8 cellular contexts compared by ENCODE assay signal in genomic region chr9:87336914-87337333, GRCh38.
A peak's percentile ranks its signal among the peaks of the same experiment; 100 is the strongest.
DNase-seq lines count a peak whose midpoint lies in the region; ATAC-seq, FAIRE-seq and TF ChIP-seq lines count a peak whose summit lies in the region.

No MANE protein-coding gene starts in this region.

- TF ChIP-seq POLR2A in H54 (IDR thresholded peaks at IDR 0.05; ENCODE audit: low read depth, low read length), result no peak

- peaks cover 2% of the 10 kb centered on the region for H3K9me3 Mint-ChIP-seq in Calu3 (ENCODE audit: low read depth, unreplicated experiment)
- H3K9me3 Mint-ChIP-seq in activated naive CD8-positive, alpha-beta T cell treated with anti-CD3 and anti-CD28 coated beads for 36 hours, result no peaks in the 10 kb centered on the region
- no peaks in the 10 kb centered on the region for H3K9me3 Mint-ChIP-seq in osteocyte (ENCODE audit: unreplicated experiment)

- FAIRE-seq in H54 (lab: Jason Lieb, UNC), result no peak

- H3K36me3 Mint-ChIP-seq in Calu3 (ENCODE audit: insufficient read depth, unreplicated experiment) (peaks cover 5% of the 10 kb centered on the region), osteocyte (ENCODE audit: unreplicated experiment) (no peaks in the 10 kb centered on the region)
- no peaks in the 10 kb centered on the region for H3K36me3 Mint-ChIP-seq in activated naive CD8-positive, alpha-beta T cell treated with anti-CD3 and anti-CD28 coated beads for 36 hours

- H3K4me1 Mint-ChIP-seq in Calu3 (ENCODE audit: low read depth, unreplicated experiment), result peaks cover 18% of the 10 kb centered on the region
- H3K4me1 Mint-ChIP-seq in activated naive CD8-positive, alpha-beta T cell treated with anti-CD3 and anti-CD28 coated beads for 36 hours, result peaks cover 5% of the 10 kb centered on the region
- H3K4me1 Mint-ChIP-seq in osteocyte (ENCODE audit: unreplicated experiment), result peaks cover 39% of the 10 kb centered on the region

- intact Hi-C loops in Calu3 (cut with micrococcal nuclease; ENCODE audit: unreplicated experiment) (loop anchor here (2.0 to 10.0 kb wide), 6 partner anchors 35 to 326 kb away; no protein-coding TSS in a partner anchor), head of caudate nucleus (cut with DNase I) (loop anchor here (5.0 kb wide), 1 partner anchor 325 kb away; no protein-coding TSS in a partner anchor)

- CTCF ChIA-PET in Calu3 (lab: Charles Lee), result interaction anchor here (0.7 to 2.0 kb wide), 7 partner anchors 71 to 326 kb away, joined by 3 to 5 read pairs (median 4); partner anchors contain the start of gene DAPK1

- H3K27me3 Mint-ChIP-seq in Calu3 (ENCODE audit: unreplicated experiment) (no peaks in the 10 kb centered on the region), osteocyte (ENCODE audit: unreplicated experiment) (no peaks in the 10 kb centered on the region)
- H3K27me3 Mint-ChIP-seq in activated naive CD8-positive, alpha-beta T cell treated with anti-CD3 and anti-CD28 coated beads for 36 hours, result peaks cover 36% of the 10 kb centered on the region

- no peak for ATAC-seq in GM21717 (IDR thresholded peaks at IDR 0.05; ENCODE audit: unreplicated experiment)

- peak overlapping the region; percentile 68 for H3K4me3 Mint-ChIP-seq in Calu3 (ENCODE audit: low read depth, unreplicated experiment)
- H3K4me3 Mint-ChIP-seq in activated naive CD8-positive, alpha-beta T cell treated with anti-CD3 and anti-CD28 coated beads for 36 hours, result peak overlapping the region; percentile 69
- H3K4me3 Mint-ChIP-seq in osteocyte (ENCODE audit: unreplicated experiment), result peak overlapping the region; percentile 80

- H3K27ac Mint-ChIP-seq in Calu3 (ENCODE audit: unreplicated experiment), result peak overlapping the region; percentile 87
- no peak overlapping the region for H3K27ac Mint-ChIP-seq in activated naive CD8-positive, alpha-beta T cell treated with anti-CD3 and anti-CD28 coated beads for 36 hours
- peak overlapping the region; percentile 56 for H3K27ac Mint-ChIP-seq in osteocyte (ENCODE audit: unreplicated experiment)

- no TSS peak for BruUV-seq in Calu3 (replicated peaks; lab: Mats Ljungman, UMichigan)

- DNase-seq in Calu3, result peak; percentile 51
- peak; percentile 44 for DNase-seq in H54 (ENCODE audit: insufficient read length, low spot score)
- DNase-seq in NCI-H226, result peak; percentile 54
- DNase-seq in activated naive CD8-positive, alpha-beta T cell treated with anti-CD3 and anti-CD28 coated beads for 36 hours, result no peak
- peak in 25 of 42 donors; percentile 13 to 72 (median 36) for DNase-seq in head of caudate nucleus
- DNase-seq in osteocyte (ENCODE audit: extremely low spot score, unreplicated experiment), result no peak
- no peak for DNase-seq in activated gamma-delta T cell (lab: John Stamatoyannopoulos, UW)

- TF ChIP-seq CTCF in Calu3 (IDR thresholded peaks at IDR 0.05; ENCODE audit: unreplicated experiment) (no peak), osteocyte (IDR thresholded peaks at IDR 0.05) (peak; percentile 83)

Comparison
In these comparisons a context has a peak if more than half of its experiments do, and no peak if none do; other contexts are left out.
1. DNase-seq: peak in Calu3 (single experiment), H54 (single experiment), NCI-H226 (single experiment) and head of caudate nucleus (25 of 42); none in activated naive CD8-positive, alpha-beta T cell treated with anti-CD3 and anti-CD28 coated beads for 36 hours (single experiment), osteocyte (single experiment) and activated gamma-delta T cell (single experiment).
2. Peak in every context shown above with its lines, with median percentiles within 50 percentile points of each other: H3K4me3 Mint-ChIP-seq.